In genomic region chr17:60134396-60135159, GRCh38 we compare ENCODE assay signal across 8 cellular contexts. TPM values are rescaled to one million over a fixed set of nuclear protein-coding genes. Genes with fewer than 3 reads are reported as not detected.
DNase-seq lines count a peak whose midpoint lies in the region; ATAC-seq, FAIRE-seq and TF ChIP-seq lines count a peak whose summit lies in the region.

No MANE protein-coding gene starts in this region.

- no peaks in the 10 kb centered on the region for H3K4me1 Mint-ChIP-seq in astrocyte (ENCODE audit: low read depth, unreplicated experiment)

- H3K4me3 ChIP-seq in astrocyte (ENCODE audit: insufficient read depth, low read depth, low read length): peak overlapping the region; percentile 82
- peak overlapping the region; percentile 81 for H3K4me3 ChIP-seq in iPS-11a (ENCODE audit: low read depth, low read length)
- peak overlapping the region; percentile 40 to 81 (median 52) for H3K4me3 ChIP-seq in skin epidermis

- DNase-seq in NCI-H524 (lab: John Stamatoyannopoulos, UW) (peak; percentile 42 to 63), NCI-H524 treated with DMSO at 0.1 percent for 48 hours (lab: John Stamatoyannopoulos, UW) (no peak), MV-4-11 (lab: John Stamatoyannopoulos, UW) (peak; percentile 18), astrocyte (ENCODE audit: low read depth) (peak; percentile 39)

- peak overlapping the region; percentile 89 for H3K4me3 Mint-ChIP-seq in astrocyte (ENCODE audit: unreplicated experiment)

- H2AFZ ChIP-seq in astrocyte (ENCODE audit: low read depth, low read length): peak overlapping the region; percentile 93

- H3K27me3 Mint-ChIP-seq in astrocyte (ENCODE audit: low read depth, unreplicated experiment): peaks cover 43% of the 10 kb centered on the region

- H3K36me3 ChIP-seq in astrocyte (ENCODE audit: insufficient read depth, low read length): no peaks in the 10 kb centered on the region

- no peak for ATAC-seq in GM18505 (IDR thresholded peaks at IDR 0.05; ENCODE audit: unreplicated experiment)
- no peak for ATAC-seq in GM18873 (IDR thresholded peaks at IDR 0.05; ENCODE audit: low FRiP score, unreplicated experiment)

- H3K27ac Mint-ChIP-seq in astrocyte (ENCODE audit: unreplicated experiment): peak overlapping the region; percentile 43

- H3K79me2 ChIP-seq in astrocyte (ENCODE audit: insufficient read depth, low read length): no peaks in the 10 kb centered on the region

- H3K9me3 ChIP-seq in astrocyte (ENCODE audit: insufficient read depth, low read depth, low read length): no peaks in the 10 kb centered on the region

- no peak for TF ChIP-seq POLR2A in GM18505 (IDR thresholded peaks at IDR 0.05; ENCODE audit: borderline replicate concordance, extremely low read depth, insufficient read depth, insufficient read length)

- peaks cover 18% of the 10 kb centered on the region for H3K27me3 ChIP-seq in astrocyte (ENCODE audit: insufficient read depth, low read length)

- no peak for TF ChIP-seq CTCF in astrocyte (IDR thresholded peaks at IDR 0.05; ENCODE audit: insufficient read depth, low read depth, low read length)

- H4K20me1 ChIP-seq in astrocyte (ENCODE audit: insufficient read depth, low read length): peaks cover 4% of the 10 kb centered on the region

- peaks cover 6% of the 10 kb centered on the region for H3K9me3 Mint-ChIP-seq in astrocyte (ENCODE audit: unreplicated experiment)

- H3K4me1 ChIP-seq in astrocyte (ENCODE audit: insufficient read depth, low read length): peaks cover 12% of the 10 kb centered on the region

- peaks cover 4% of the 10 kb centered on the region for H3K36me3 Mint-ChIP-seq in astrocyte (ENCODE audit: low read depth, unreplicated experiment)

- FAIRE-seq in astrocyte (lab: Jason Lieb, UNC): no peak

- peak overlapping the region; percentile 81 for H3K9ac ChIP-seq in astrocyte (ENCODE audit: low read length)

- peak overlapping the region; percentile 99 for H3K4me2 ChIP-seq in astrocyte (ENCODE audit: low read length)

- H3K27ac ChIP-seq in astrocyte (ENCODE audit: low read depth, low read length): peak overlapping the region; percentile 63
- H3K27ac ChIP-seq in skin epidermis: peak overlapping the region in 16 of 21 experiments; percentile 14 to 82 (median 60)

RNA-seq across cellular contexts. Expression of gene CA4, which starts 15.2 kb away (rescaled TPM):
- total RNA-seq in astrocyte: not detected in 2 replicates

RNA-seq across cellular contexts. Expression of gene HEATR6, which starts 55.9 kb away (rescaled TPM):
- 14.9 and 21.7 TPM in 2 replicates for total RNA-seq in astrocyte
